ENCODE assay signal across 2 cellular contexts in the genomic region with DNA sequence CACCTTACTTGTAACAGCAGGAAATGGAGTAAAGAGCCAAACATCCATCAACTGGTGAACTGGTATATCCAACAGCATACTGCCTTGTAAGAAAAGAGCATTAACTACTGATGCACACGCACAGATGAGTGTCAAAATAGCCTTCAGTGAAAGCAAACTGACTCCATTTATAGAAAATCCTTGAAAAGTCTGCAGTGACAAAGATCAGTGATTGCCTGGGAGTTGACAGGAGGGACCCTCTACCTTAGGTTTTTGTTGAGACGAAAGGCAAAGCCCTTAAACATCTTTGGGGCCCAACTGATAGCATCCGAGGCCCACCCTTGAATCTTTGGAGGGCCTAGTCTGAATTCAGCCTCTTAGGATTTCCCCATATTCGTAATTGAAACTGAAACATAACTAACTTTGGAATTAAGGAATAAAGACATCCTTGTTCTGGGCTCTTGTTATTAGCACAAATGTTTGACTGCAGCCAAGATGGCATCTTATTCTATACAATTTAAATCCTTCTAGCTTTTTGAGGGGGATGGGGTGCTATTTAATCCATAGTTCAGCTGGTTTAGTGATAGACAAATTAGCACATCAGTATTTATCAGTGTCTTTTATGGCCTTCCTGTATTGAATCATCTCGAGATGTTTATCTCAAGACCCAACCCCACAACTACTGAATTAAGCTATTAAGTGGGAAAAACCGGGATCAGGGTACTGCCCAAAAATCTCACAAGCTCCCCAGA.
TF ChIP-seq lines count a peak whose summit lies in the region.

No MANE protein-coding gene starts in this region.

TF ChIP-seq in HEK293, 187 proteins besides CTCF, POLR2A, EP300 and RAD21:
- TF ChIP-seq ZNF132 (tag by site-specific recombination; IDR thresholded peaks at IDR 0.05; ENCODE audit: borderline replicate concordance), result no peak
- TF ChIP-seq ZNF510 (tag by site-specific recombination; IDR thresholded peaks at IDR 0.05; ENCODE audit: insufficient replicate concordance), result peak; percentile 30
- no peak for TF ChIP-seq BCL11B (tag by site-specific recombination; IDR thresholded peaks at IDR 0.05; ENCODE audit: low read depth)
- no peak for TF ChIP-seq ZNF596 (tag by site-specific recombination; IDR thresholded peaks at IDR 0.05)
- no peak for TF ChIP-seq ZNF202 (tag by site-specific recombination; IDR thresholded peaks at IDR 0.05; ENCODE audit: borderline replicate concordance)
- no peak for TF ChIP-seq GLI4 (tag by site-specific recombination; IDR thresholded peaks at IDR 0.05)
- TF ChIP-seq ZNF501 (tag by site-specific recombination; IDR thresholded peaks at IDR 0.05), result no peak

TF ChIP-seq in K562, 482 proteins besides CTCF, POLR2A, EP300 and RAD21 (continues in another document):
- TF ChIP-seq EHMT2 (IDR thresholded peaks at IDR 0.05) (no peak), BRD9 (IDR thresholded peaks at IDR 0.05; ENCODE audit: low read depth, partially characterized antibody) (no peak), SLC30A9 (CRISPR knock-in tag; IDR thresholded peaks at IDR 0.05) (no peak), MTA1 (IDR thresholded peaks at IDR 0.05; ENCODE audit: borderline replicate concordance) (no peak), POLR2AphosphoS2 (IDR thresholded peaks at IDR 0.05; ENCODE audit: low read length) (peak; percentile 95; the same call in 1 of the 2 replicates), HMG20A (CRISPR knock-in tag; conservative IDR thresholded peaks at IDR 0.05) (no peak), ZNF253 (CRISPR knock-in tag; conservative IDR thresholded peaks at IDR 0.05) (0 out of 2 replicates have a peak, but pooled peaks have one; percentile 61), EWSR1 (IDR thresholded peaks at IDR 0.05; ENCODE audit: borderline replicate concordance, low read depth, partially characterized antibody) (peak; percentile 36), NFE2L1 (tag; IDR thresholded peaks at IDR 0.05; ENCODE audit: borderline replicate concordance, low read depth) (no peak), KAT8 (IDR thresholded peaks at IDR 0.05; ENCODE audit: low read depth) (no peak), ESRRB (CRISPR knock-in tag; IDR thresholded peaks at IDR 0.05; ENCODE audit: borderline replicate concordance) (no peak), ZNF668 (CRISPR knock-in tag; IDR thresholded peaks at IDR 0.05) (no peak), FIP1L1 (IDR thresholded peaks at IDR 0.05; ENCODE audit: low read depth, low read length, poor library complexity, severe bottlenecking) (no peak), SMAD2 (IDR thresholded peaks at IDR 0.05; ENCODE audit: low read depth, low read length) (no peak), CAMTA2 (CRISPR knock-in tag; conservative IDR thresholded peaks at IDR 0.05) (0 out of 2 replicates have a peak, but pooled peaks have one; percentile 10), STAG1 (CRISPR knock-in tag; IDR thresholded peaks at IDR 0.05; ENCODE audit: borderline replicate concordance) (no peak), POLR2AphosphoS5 (IDR thresholded peaks at IDR 0.05; ENCODE audit: control insufficient read depth, insufficient read depth, low read depth, low read length) (peak; percentile 84), EZH2 (IDR thresholded peaks at IDR 0.05; ENCODE audit: borderline replicate concordance, low read depth, low read length) (no peak), CREB1 (IDR thresholded peaks at IDR 0.05) (peak; percentile 34; the same call in 1 of the 2 replicates), CREB1 (CRISPR knock-in tag; IDR thresholded peaks at IDR 0.05) (no peak), KLF10 (CRISPR knock-in tag; IDR thresholded peaks at IDR 0.05) (no peak), XRCC4 (IDR thresholded peaks at IDR 0.05; ENCODE audit: extremely low read depth, insufficient read depth, insufficient read length) (no peak), POLR2B (IDR thresholded peaks at IDR 0.05; ENCODE audit: low read depth, partially characterized antibody) (peak; percentile 58), CHD2 (IDR thresholded peaks at IDR 0.05; ENCODE audit: low read depth, low read length) (no peak), E2F8 (IDR thresholded peaks at IDR 0.05; ENCODE audit: low read depth, partially characterized antibody) (peak; percentile 60), PHTF2 (CRISPR knock-in tag; IDR thresholded peaks at IDR 0.05) (no peak), RBM34 (IDR thresholded peaks at IDR 0.05; ENCODE audit: borderline replicate concordance, insufficient read depth, low read length) (no peak), ZFX (CRISPR knock-in tag; IDR thresholded peaks at IDR 0.05) (no peak), CEBPB (tag; IDR thresholded peaks at IDR 0.05) (no peak), ZNF830 (CRISPR knock-in tag; IDR thresholded peaks at IDR 0.05) (no peak), ZNF277 (CRISPR knock-in tag; IDR thresholded peaks at IDR 0.05; ENCODE audit: borderline replicate concordance) (no peak), RBM22 (IDR thresholded peaks at IDR 0.05; ENCODE audit: low read depth, low read length, poor library complexity, severe bottlenecking) (peak; percentile 67), ZNF707 (CRISPR knock-in tag; conservative IDR thresholded peaks at IDR 0.05) (no peak), SUPT5H (IDR thresholded peaks at IDR 0.05) (peak; percentile 77), ZNF75A (CRISPR knock-in tag; IDR thresholded peaks at IDR 0.05) (peak; percentile 34; the same call in 1 of the 2 replicates), NEUROD1 (IDR thresholded peaks at IDR 0.05; ENCODE audit: borderline replicate concordance, low read depth, low read length, partially characterized antibody) (no peak), PML (IDR thresholded peaks at IDR 0.05; ENCODE audit: low read length) (peak; percentile 46; the same call in 1 of the 2 replicates)
- TF ChIP-seq, protein P1, sequence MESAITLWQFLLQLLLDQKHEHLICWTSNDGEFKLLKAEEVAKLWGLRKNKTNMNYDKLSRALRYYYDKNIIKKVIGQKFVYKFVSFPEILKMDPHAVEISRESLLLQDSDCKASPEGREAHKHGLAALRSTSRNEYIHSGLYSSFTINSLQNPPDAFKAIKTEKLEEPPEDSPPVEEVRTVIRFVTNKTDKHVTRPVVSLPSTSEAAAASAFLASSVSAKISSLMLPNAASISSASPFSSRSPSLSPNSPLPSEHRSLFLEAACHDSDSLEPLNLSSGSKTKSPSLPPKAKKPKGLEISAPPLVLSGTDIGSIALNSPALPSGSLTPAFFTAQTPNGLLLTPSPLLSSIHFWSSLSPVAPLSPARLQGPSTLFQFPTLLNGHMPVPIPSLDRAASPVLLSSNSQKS (CRISPR knock-in tag; IDR thresholded peaks at IDR 0.05), result no peak
- TF ChIP-seq, protein P2, sequence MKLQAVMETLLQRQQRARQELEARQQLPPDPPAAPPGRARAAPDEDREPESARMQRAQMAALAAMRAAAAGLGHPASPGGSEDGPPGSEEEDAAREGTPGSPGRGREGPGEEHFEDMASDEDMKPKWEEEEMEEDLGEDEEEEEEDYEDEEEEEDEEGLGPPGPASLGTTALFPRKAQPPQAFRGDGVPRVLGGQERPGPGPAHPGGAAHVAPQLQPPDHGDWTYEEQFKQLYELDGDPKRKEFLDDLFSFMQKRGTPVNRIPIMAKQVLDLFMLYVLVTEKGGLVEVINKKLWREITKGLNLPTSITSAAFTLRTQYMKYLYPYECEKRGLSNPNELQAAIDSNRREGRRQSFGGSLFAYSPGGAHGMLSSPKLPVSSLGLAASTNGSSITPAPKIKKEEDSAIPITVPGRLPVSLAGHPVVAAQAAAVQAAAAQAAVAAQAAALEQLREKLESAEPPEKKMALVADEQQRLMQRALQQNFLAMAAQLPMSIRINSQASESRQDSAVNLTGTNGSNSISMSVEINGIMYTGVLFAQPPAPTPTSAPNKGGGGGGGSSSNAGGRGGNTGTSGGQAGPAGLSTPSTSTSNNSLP (IDR thresholded peaks at IDR 0.05; ENCODE audit: borderline replicate concordance, low read depth, low read length), result no peak
- TF ChIP-seq, protein P3, sequence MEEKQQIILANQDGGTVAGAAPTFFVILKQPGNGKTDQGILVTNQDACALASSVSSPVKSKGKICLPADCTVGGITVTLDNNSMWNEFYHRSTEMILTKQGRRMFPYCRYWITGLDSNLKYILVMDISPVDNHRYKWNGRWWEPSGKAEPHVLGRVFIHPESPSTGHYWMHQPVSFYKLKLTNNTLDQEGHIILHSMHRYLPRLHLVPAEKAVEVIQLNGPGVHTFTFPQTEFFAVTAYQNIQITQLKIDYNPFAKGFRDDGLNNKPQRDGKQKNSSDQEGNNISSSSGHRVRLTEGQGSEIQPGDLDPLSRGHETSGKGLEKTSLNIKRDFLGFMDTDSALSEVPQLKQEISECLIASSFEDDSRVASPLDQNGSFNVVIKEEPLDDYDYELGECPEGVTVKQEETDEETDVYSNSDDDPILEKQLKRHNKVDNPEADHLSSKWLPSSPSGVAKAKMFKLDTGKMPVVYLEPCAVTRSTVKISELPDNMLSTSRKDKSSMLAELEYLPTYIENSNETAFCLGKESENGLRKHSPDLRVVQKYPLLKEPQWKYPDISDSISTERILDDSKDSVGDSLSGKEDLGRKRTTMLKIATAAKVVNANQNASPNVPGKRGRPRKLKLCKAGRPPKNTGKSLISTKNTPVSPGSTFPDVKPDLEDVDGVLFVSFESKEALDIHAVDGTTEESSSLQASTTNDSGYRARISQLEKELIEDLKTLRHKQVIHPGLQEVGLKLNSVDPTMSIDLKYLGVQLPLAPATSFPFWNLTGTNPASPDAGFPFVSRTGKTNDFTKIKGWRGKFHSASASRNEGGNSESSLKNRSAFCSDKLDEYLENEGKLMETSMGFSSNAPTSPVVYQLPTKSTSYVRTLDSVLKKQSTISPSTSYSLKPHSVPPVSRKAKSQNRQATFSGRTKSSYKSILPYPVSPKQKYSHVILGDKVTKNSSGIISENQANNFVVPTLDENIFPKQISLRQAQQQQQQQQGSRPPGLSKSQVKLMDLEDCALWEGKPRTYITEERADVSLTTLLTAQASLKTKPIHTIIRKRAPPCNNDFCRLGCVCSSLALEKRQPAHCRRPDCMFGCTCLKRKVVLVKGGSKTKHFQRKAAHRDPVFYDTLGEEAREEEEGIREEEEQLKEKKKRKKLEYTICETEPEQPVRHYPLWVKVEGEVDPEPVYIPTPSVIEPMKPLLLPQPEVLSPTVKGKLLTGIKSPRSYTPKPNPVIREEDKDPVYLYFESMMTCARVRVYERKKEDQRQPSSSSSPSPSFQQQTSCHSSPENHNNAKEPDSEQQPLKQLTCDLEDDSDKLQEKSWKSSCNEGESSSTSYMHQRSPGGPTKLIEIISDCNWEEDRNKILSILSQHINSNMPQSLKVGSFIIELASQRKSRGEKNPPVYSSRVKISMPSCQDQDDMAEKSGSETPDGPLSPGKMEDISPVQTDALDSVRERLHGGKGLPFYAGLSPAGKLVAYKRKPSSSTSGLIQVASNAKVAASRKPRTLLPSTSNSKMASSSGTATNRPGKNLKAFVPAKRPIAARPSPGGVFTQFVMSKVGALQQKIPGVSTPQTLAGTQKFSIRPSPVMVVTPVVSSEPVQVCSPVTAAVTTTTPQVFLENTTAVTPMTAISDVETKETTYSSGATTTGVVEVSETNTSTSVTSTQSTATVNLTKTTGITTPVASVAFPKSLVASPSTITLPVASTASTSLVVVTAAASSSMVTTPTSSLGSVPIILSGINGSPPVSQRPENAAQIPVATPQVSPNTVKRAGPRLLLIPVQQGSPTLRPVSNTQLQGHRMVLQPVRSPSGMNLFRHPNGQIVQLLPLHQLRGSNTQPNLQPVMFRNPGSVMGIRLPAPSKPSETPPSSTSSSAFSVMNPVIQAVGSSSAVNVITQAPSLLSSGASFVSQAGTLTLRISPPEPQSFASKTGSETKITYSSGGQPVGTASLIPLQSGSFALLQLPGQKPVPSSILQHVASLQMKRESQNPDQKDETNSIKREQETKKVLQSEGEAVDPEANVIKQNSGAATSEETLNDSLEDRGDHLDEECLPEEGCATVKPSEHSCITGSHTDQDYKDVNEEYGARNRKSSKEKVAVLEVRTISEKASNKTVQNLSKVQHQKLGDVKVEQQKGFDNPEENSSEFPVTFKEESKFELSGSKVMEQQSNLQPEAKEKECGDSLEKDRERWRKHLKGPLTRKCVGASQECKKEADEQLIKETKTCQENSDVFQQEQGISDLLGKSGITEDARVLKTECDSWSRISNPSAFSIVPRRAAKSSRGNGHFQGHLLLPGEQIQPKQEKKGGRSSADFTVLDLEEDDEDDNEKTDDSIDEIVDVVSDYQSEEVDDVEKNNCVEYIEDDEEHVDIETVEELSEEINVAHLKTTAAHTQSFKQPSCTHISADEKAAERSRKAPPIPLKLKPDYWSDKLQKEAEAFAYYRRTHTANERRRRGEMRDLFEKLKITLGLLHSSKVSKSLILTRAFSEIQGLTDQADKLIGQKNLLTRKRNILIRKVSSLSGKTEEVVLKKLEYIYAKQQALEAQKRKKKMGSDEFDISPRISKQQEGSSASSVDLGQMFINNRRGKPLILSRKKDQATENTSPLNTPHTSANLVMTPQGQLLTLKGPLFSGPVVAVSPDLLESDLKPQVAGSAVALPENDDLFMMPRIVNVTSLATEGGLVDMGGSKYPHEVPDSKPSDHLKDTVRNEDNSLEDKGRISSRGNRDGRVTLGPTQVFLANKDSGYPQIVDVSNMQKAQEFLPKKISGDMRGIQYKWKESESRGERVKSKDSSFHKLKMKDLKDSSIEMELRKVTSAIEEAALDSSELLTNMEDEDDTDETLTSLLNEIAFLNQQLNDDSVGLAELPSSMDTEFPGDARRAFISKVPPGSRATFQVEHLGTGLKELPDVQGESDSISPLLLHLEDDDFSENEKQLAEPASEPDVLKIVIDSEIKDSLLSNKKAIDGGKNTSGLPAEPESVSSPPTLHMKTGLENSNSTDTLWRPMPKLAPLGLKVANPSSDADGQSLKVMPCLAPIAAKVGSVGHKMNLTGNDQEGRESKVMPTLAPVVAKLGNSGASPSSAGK (IDR thresholded peaks at IDR 0.05), result no peak
